ENCODE assay signal across 1 cellular context in the genomic region with DNA sequence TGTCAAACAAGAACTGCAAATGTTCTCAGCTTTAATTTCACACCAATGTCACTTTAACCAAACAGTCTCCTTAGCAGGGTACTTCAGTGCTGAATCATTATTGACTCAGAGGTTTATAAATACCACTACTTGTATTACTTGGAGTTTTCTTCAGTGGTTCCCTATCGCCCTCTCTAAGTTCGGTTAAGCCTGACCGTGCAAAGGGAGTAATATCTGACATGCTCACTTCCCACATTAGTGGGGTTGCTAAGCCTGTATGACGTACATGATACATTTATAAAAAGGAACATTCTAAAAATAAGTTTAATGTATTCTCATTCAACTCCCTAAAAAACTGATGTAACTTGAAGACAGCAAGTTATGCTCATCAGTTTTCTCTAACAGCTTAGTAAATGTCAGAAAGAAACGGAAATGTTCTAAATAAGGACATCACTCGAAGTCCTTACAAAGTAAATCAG.
TF ChIP-seq lines count a peak whose summit lies in the region.

No MANE protein-coding gene starts in this region.

TF ChIP-seq in GM12878, 131 proteins besides CTCF, POLR2A, EP300 and RAD21 (continued from another document and continues in another):
- TF ChIP-seq NKRF (conservative IDR thresholded peaks at IDR 0.05) (no peak), TCF3 (IDR thresholded peaks at IDR 0.05; ENCODE audit: borderline replicate concordance, insufficient read depth, low read depth, low read length) (peak; percentile 76; the same call in 1 of the 2 replicates), CUX1 (IDR thresholded peaks at IDR 0.05; ENCODE audit: insufficient replicate concordance, low read depth, low read length) (no peak), MEF2A (IDR thresholded peaks at IDR 0.05; ENCODE audit: insufficient read depth, low read depth, low read length) (peak; percentile 99), ZZZ3 (IDR thresholded peaks at IDR 0.05; ENCODE audit: control insufficient read depth, insufficient read length, low read depth) (no peak), GABPA (IDR thresholded peaks at IDR 0.05; ENCODE audit: low read depth) (peak; percentile 66; the same call in 1 of the 2 replicates), HDGF (IDR thresholded peaks at IDR 0.05) (no peak), IRF4 (IDR thresholded peaks at IDR 0.05; ENCODE audit: low read depth, low read length) (peak; percentile 97), TARDBP (IDR thresholded peaks at IDR 0.05; ENCODE audit: borderline replicate concordance) (no peak), FOS (IDR thresholded peaks at IDR 0.05; ENCODE audit: borderline replicate concordance, extremely low read depth, insufficient read length) (no peak), BHLHE40 (IDR thresholded peaks at IDR 0.05; ENCODE audit: borderline replicate concordance in 1 of 2, low read depth in 2 of 2, low read length in 1 of 2) (peak; percentile 92 to 93), NR2C2 (IDR thresholded peaks at IDR 0.05; ENCODE audit: borderline replicate concordance, control insufficient read depth, insufficient read length, low read depth) (no peak), ZNF687 (IDR thresholded peaks at IDR 0.05) (peak; percentile 30; the same call in 1 of the 2 replicates), PBX3 (IDR thresholded peaks at IDR 0.05; ENCODE audit: insufficient replicate concordance, low read depth, low read length) (no peak), CEBPB (IDR thresholded peaks at IDR 0.05; ENCODE audit: borderline replicate concordance in 1 of 2, low read depth in 2 of 2, low read length in 2 of 2) (peak in 1 of 2 experiments; percentile 96; a peak in 2 of 4 replicates), ZBTB4 (CRISPR knock-in tag; IDR thresholded peaks at IDR 0.05) (no peak), SMARCA5 (IDR thresholded peaks at IDR 0.05) (no peak), RB1 (IDR thresholded peaks at IDR 0.05; ENCODE audit: borderline replicate concordance) (no peak), TCF7 (IDR thresholded peaks at IDR 0.05; ENCODE audit: borderline replicate concordance) (peak; percentile 86), SREBF1 (IDR thresholded peaks at IDR 0.05; ENCODE audit: low read length) (no peak), EGR1 (IDR thresholded peaks at IDR 0.05; ENCODE audit: borderline replicate concordance in 1 of 2, low read depth in 2 of 2, low read length in 2 of 2) (no peak), JUND (IDR thresholded peaks at IDR 0.05; ENCODE audit: low read depth, low read length) (peak; percentile 82), MTA3 (IDR thresholded peaks at IDR 0.05; ENCODE audit: borderline replicate concordance, low read length) (peak; percentile 96), RELA (IDR thresholded peaks at IDR 0.05; ENCODE audit: borderline replicate concordance, partially characterized antibody) (peak; percentile 92)
- TF ChIP-seq, protein P1, sequence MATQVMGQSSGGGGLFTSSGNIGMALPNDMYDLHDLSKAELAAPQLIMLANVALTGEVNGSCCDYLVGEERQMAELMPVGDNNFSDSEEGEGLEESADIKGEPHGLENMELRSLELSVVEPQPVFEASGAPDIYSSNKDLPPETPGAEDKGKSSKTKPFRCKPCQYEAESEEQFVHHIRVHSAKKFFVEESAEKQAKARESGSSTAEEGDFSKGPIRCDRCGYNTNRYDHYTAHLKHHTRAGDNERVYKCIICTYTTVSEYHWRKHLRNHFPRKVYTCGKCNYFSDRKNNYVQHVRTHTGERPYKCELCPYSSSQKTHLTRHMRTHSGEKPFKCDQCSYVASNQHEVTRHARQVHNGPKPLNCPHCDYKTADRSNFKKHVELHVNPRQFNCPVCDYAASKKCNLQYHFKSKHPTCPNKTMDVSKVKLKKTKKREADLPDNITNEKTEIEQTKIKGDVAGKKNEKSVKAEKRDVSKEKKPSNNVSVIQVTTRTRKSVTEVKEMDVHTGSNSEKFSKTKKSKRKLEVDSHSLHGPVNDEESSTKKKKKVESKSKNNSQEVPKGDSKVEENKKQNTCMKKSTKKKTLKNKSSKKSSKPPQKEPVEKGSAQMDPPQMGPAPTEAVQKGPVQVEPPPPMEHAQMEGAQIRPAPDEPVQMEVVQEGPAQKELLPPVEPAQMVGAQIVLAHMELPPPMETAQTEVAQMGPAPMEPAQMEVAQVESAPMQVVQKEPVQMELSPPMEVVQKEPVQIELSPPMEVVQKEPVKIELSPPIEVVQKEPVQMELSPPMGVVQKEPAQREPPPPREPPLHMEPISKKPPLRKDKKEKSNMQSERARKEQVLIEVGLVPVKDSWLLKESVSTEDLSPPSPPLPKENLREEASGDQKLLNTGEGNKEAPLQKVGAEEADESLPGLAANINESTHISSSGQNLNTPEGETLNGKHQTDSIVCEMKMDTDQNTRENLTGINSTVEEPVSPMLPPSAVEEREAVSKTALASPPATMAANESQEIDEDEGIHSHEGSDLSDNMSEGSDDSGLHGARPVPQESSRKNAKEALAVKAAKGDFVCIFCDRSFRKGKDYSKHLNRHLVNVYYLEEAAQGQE (IDR thresholded peaks at IDR 0.05; ENCODE audit: low read depth, low read length): no peak
- TF ChIP-seq, protein P2, sequence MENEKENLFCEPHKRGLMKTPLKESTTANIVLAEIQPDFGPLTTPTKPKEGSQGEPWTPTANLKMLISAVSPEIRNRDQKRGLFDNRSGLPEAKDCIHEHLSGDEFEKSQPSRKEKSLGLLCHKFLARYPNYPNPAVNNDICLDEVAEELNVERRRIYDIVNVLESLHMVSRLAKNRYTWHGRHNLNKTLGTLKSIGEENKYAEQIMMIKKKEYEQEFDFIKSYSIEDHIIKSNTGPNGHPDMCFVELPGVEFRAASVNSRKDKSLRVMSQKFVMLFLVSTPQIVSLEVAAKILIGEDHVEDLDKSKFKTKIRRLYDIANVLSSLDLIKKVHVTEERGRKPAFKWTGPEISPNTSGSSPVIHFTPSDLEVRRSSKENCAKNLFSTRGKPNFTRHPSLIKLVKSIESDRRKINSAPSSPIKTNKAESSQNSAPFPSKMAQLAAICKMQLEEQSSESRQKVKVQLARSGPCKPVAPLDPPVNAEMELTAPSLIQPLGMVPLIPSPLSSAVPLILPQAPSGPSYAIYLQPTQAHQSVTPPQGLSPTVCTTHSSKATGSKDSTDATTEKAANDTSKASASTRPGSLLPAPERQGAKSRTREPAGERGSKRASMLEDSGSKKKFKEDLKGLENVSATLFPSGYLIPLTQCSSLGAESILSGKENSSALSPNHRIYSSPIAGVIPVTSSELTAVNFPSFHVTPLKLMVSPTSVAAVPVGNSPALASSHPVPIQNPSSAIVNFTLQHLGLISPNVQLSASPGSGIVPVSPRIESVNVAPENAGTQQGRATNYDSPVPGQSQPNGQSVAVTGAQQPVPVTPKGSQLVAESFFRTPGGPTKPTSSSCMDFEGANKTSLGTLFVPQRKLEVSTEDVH (IDR thresholded peaks at IDR 0.05; ENCODE audit: low read depth, partially characterized antibody): peak; percentile 81
